In genomic region chr12:132162508-132163031, GRCh38 we compare ENCODE assay signal across 8 cellular contexts. TPM values are rescaled to one million over a fixed set of nuclear protein-coding genes. Genes with fewer than 3 reads are reported as not detected.
A peak's percentile ranks its signal among the peaks of the same experiment; 100 is the strongest.
DNase-seq lines count a peak whose midpoint lies in the region; ATAC-seq and TF ChIP-seq lines count a peak whose summit lies in the region.

No MANE protein-coding gene starts in this region.

- peaks cover 11% of the 10 kb centered on the region for H3K9me3 Mint-ChIP-seq in HFFc6
- no peaks in the 10 kb centered on the region for H3K9me3 Mint-ChIP-seq in activated T-helper 17 cell treated with anti-CD3 and anti-CD28 coated beads, Interleukin-2, amount 50 U/mL, for 72 hours
- peaks cover 13% of the 10 kb centered on the region for H3K9me3 Mint-ChIP-seq in GM23338

- H3K4me3 Mint-ChIP-seq in HFFc6, result no peak overlapping the region
- no peak overlapping the region for H3K4me3 Mint-ChIP-seq in activated T-helper 17 cell treated with anti-CD3 and anti-CD28 coated beads, Interleukin-2, amount 50 U/mL, for 72 hours
- H3K4me3 Mint-ChIP-seq in GM23338, result no peak overlapping the region

- H3F3A ChIP-seq in GM23338 (replicated peaks; ENCODE audit: low read depth), result peaks cover 5% of the 10 kb centered on the region

- H3K36me3 ChIP-seq in GM23338 (ENCODE audit: insufficient read depth) (no peaks in the 10 kb centered on the region), hepatocyte (replicated peaks; ENCODE audit: insufficient read depth, low read depth) (no peaks in the 10 kb centered on the region)

- no peaks in the 10 kb centered on the region for H3K4me1 Mint-ChIP-seq in HFFc6 (ENCODE audit: low read depth)
- H3K4me1 Mint-ChIP-seq in activated T-helper 17 cell treated with anti-CD3 and anti-CD28 coated beads, Interleukin-2, amount 50 U/mL, for 72 hours, result peaks cover 15% of the 10 kb centered on the region
- no peaks in the 10 kb centered on the region for H3K4me1 Mint-ChIP-seq in GM23338

- H3K4me2 ChIP-seq in GM23338, result no peak overlapping the region
- H3K4me2 ChIP-seq in hepatocyte, result no peak overlapping the region

- 56% methylated on average over 17 of the region's 17 CpGs for WGBS in hepatocyte (ENCODE audit: low lambda C conversion rate, missing lambda C conversion rate)

- POLR2A ChIA-PET in AG04450 (lab: Yijun Ruan, JAX), result interaction anchor here (1.4 to 1.7 kb wide), 2 partner anchors 16 to 27 kb away, joined by 4 to 6 read pairs; no protein-coding TSS in a partner anchor

- H3K36me3 Mint-ChIP-seq in HFFc6 (ENCODE audit: low read depth) (no peaks in the 10 kb centered on the region), GM23338 (ENCODE audit: low read depth) (no peaks in the 10 kb centered on the region; the same call in 1 of the 3 replicates)
- no peaks in the 10 kb centered on the region for H3K36me3 Mint-ChIP-seq in activated T-helper 17 cell treated with anti-CD3 and anti-CD28 coated beads, Interleukin-2, amount 50 U/mL, for 72 hours (ENCODE audit: low read depth)

- DNase-seq in AG04450 (ENCODE audit: low read depth, low spot score) (no peak), HFFc6 (peak; percentile 80), kidney tubule cell (ENCODE audit: low spot score) (peak; percentile 44), GM23338 (ENCODE audit: low spot score) (no peak), hepatocyte (ENCODE audit: low spot score) (no peak), NCI-H748 treated with DMSO at 0.1 percent for 48 hours (lab: John Stamatoyannopoulos, UW) (no peak)

- ATAC-seq in activated T-helper 17 cell treated with anti-CD3 and anti-CD28 coated beads, Interleukin-2, amount 50 U/mL, for 72 hours (replicated peaks), result peak; percentile 47
- no peak for ATAC-seq in GM23338
- no peak for ATAC-seq in HG03039 (IDR thresholded peaks at IDR 0.05; ENCODE audit: unreplicated experiment)

- H3K9me2 ChIP-seq in GM23338 (ENCODE audit: insufficient read depth), result no peaks in the 10 kb centered on the region
- no peaks in the 10 kb centered on the region for H3K9me2 ChIP-seq in hepatocyte (replicated peaks; ENCODE audit: insufficient read depth)

- peaks cover 13% of the 10 kb centered on the region for H3K27me3 ChIP-seq in AG04450 (ENCODE audit: control insufficient read depth, insufficient read depth, low read length)
- no peaks in the 10 kb centered on the region for H3K27me3 ChIP-seq in GM23338 (ENCODE audit: insufficient read depth)
- peaks cover 5% of the 10 kb centered on the region for H3K27me3 ChIP-seq in hepatocyte

- H3K4me1 ChIP-seq in GM23338 (ENCODE audit: insufficient read depth) (no peaks in the 10 kb centered on the region), hepatocyte (ENCODE audit: insufficient read depth) (no peaks in the 10 kb centered on the region)

- CTCF ChIA-PET in AG04450 (lab: Charles Lee), result interaction anchor here (0.6 to 2.3 kb wide), 3 partner anchors 9 to 476 kb away, joined by 4 to 8 read pairs (median 4); no protein-coding TSS in a partner anchor

- peak overlapping the region; percentile 5; the same call in 1 of the 2 replicates for H3K4me3 ChIP-seq in AG04450 (ENCODE audit: low read depth, low read length)
- no peak overlapping the region for H3K4me3 ChIP-seq in GM23338
- no peak overlapping the region for H3K4me3 ChIP-seq in hepatocyte

- H3K27ac Mint-ChIP-seq in HFFc6, result no peak overlapping the region
- H3K27ac Mint-ChIP-seq in activated T-helper 17 cell treated with anti-CD3 and anti-CD28 coated beads, Interleukin-2, amount 50 U/mL, for 72 hours, result no peak overlapping the region
- H3K27ac Mint-ChIP-seq in GM23338, result no peak overlapping the region

- TF ChIP-seq CTCF in AG04450 (IDR thresholded peaks at IDR 0.05; ENCODE audit: low read depth, low read length) (no peak), HFFc6 (IDR thresholded peaks at IDR 0.05) (peak; percentile 23; the same call in 1 of the 2 replicates), GM23338 (conservative IDR thresholded peaks at IDR 0.05; ENCODE audit: low read depth in 2 of 2) (no peak), hepatocyte (IDR thresholded peaks at IDR 0.05; ENCODE audit: poor library complexity) (no peak)

- H2AFZ ChIP-seq in GM23338 (no peak overlapping the region), hepatocyte (no peak overlapping the region)

- peaks cover 25% of the 10 kb centered on the region for H3K9me3 ChIP-seq in AG04450 (ENCODE audit: control insufficient read depth, insufficient read depth, low read length)
- no peaks in the 10 kb centered on the region for H3K9me3 ChIP-seq in hepatocyte (ENCODE audit: low read depth)

- no peaks in the 10 kb centered on the region for H4K20me1 ChIP-seq in GM23338 (replicated peaks; ENCODE audit: insufficient read depth)
- H4K20me1 ChIP-seq in hepatocyte (ENCODE audit: insufficient read depth, poor library complexity, severe bottlenecking), result no peaks in the 10 kb centered on the region

- H3K27ac ChIP-seq in AG04450 (ENCODE audit: low read depth, low read length), result no peak overlapping the region
- H3K27ac ChIP-seq in GM23338 (ENCODE audit: low read depth), result no peak overlapping the region
- H3K27ac ChIP-seq in hepatocyte, result no peak overlapping the region

- H3K79me2 ChIP-seq in GM23338 (replicated peaks; ENCODE audit: insufficient read depth) (no peaks in the 10 kb centered on the region), hepatocyte (no peaks in the 10 kb centered on the region)

- no peaks in the 10 kb centered on the region; the same call in 1 of the 2 replicates for H3K27me3 Mint-ChIP-seq in HFFc6 (ENCODE audit: insufficient read depth)
- no peaks in the 10 kb centered on the region for H3K27me3 Mint-ChIP-seq in activated T-helper 17 cell treated with anti-CD3 and anti-CD28 coated beads, Interleukin-2, amount 50 U/mL, for 72 hours
- peaks cover 17% of the 10 kb centered on the region for H3K27me3 Mint-ChIP-seq in GM23338 (ENCODE audit: insufficient read depth, low read depth, poor library complexity)

TF ChIP-seq in GM23338, 12 proteins besides CTCF, POLR2A, EP300 and RAD21:
- TF ChIP-seq EZH2phosphoT487 (IDR thresholded peaks at IDR 0.05; ENCODE audit: unreplicated experiment) (no peak), CREB1 (CRISPR knock-in tag; IDR thresholded peaks at IDR 0.05; ENCODE audit: low read depth) (no peak), EZH2 (IDR thresholded peaks at IDR 0.05; ENCODE audit: low read depth, unreplicated experiment) (no peak), STAT1 (IDR thresholded peaks at IDR 0.05; ENCODE audit: unreplicated experiment) (no peak), ZNF331 (CRISPR knock-in tag; IDR thresholded peaks at IDR 0.05; ENCODE audit: low read depth) (no peak)
- TF ChIP-seq, protein P1, sequence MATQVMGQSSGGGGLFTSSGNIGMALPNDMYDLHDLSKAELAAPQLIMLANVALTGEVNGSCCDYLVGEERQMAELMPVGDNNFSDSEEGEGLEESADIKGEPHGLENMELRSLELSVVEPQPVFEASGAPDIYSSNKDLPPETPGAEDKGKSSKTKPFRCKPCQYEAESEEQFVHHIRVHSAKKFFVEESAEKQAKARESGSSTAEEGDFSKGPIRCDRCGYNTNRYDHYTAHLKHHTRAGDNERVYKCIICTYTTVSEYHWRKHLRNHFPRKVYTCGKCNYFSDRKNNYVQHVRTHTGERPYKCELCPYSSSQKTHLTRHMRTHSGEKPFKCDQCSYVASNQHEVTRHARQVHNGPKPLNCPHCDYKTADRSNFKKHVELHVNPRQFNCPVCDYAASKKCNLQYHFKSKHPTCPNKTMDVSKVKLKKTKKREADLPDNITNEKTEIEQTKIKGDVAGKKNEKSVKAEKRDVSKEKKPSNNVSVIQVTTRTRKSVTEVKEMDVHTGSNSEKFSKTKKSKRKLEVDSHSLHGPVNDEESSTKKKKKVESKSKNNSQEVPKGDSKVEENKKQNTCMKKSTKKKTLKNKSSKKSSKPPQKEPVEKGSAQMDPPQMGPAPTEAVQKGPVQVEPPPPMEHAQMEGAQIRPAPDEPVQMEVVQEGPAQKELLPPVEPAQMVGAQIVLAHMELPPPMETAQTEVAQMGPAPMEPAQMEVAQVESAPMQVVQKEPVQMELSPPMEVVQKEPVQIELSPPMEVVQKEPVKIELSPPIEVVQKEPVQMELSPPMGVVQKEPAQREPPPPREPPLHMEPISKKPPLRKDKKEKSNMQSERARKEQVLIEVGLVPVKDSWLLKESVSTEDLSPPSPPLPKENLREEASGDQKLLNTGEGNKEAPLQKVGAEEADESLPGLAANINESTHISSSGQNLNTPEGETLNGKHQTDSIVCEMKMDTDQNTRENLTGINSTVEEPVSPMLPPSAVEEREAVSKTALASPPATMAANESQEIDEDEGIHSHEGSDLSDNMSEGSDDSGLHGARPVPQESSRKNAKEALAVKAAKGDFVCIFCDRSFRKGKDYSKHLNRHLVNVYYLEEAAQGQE (IDR thresholded peaks at IDR 0.05; ENCODE audit: unreplicated experiment), result no peak

RNA-seq across cellular contexts. Expression of gene NOC4L, which starts 18.3 kb away (rescaled TPM):
- 2.9 and 3.7 TPM in 2 replicates for polyA plus RNA-seq in AG04450 (2011; rRNA removed)
- 3.2 and 3.3 TPM in 2 replicates for polyA minus RNA-seq in AG04450 (2011; rRNA and poly(A)+ RNA removed)
- 10 to 100 TPM; 25.8 to 33.5 (median 31.3) TPM for total RNA-seq in HFFc6 (2021; fragmentation: NEBNext Ultra II Directional; extraction: Animal tissue kit (Norgen Biotek cat#: 25700))
- total RNA-seq in activated T-helper 17 cell treated with anti-CD3 and anti-CD28 coated beads, Interleukin-2, amount 50 U/mL, for 72 hours, result 10 to 100 TPM; 17.0 to 39.9 TPM
- 32.7 and 42.4 TPM in 2 replicates for total RNA-seq in GM23338 (2014; rRNA removed; shearing (Covaris generic))
- 54.7 and 58.5 TPM in 2 replicates for polyA plus RNA-seq in GM23338 (2016; fragmentation: Nextera tagmentation; extraction: Ambion mirVana)
- total RNA-seq in hepatocyte, result 7.1 and 8.9 TPM in 2 replicates
- 30.6 and 31.8 TPM in 2 replicates for polyA plus RNA-seq in hepatocyte

RNA-seq across cellular contexts. Expression of gene DDX51, which starts 18.5 kb away (rescaled TPM):
- 4.5 and 4.6 TPM in 2 replicates for polyA plus RNA-seq in AG04450 (2011; rRNA removed)
- polyA minus RNA-seq in AG04450 (2011; rRNA and poly(A)+ RNA removed), result 3.0 and 3.9 TPM in 2 replicates
- total RNA-seq in HFFc6 (2021; fragmentation: NEBNext Ultra II Directional; extraction: Animal tissue kit (Norgen Biotek cat#: 25700)), result 10 to 100 TPM; 13.8 to 18.3 (median 16.8) TPM
- total RNA-seq in activated T-helper 17 cell treated with anti-CD3 and anti-CD28 coated beads, Interleukin-2, amount 50 U/mL, for 72 hours, result 10 to 100 TPM; 20.7 to 44.5 TPM
- total RNA-seq in GM23338 (2014; rRNA removed; shearing (Covaris generic)), result 18.3 and 19.3 TPM in 2 replicates
- polyA plus RNA-seq in GM23338 (2016; fragmentation: Nextera tagmentation; extraction: Ambion mirVana), result 12.4 and 13.0 TPM in 2 replicates
- 5.8 and 6.8 TPM in 2 replicates for total RNA-seq in hepatocyte
- polyA plus RNA-seq in hepatocyte, result 16.1 and 24.3 TPM in 2 replicates

Comparison
In these comparisons a context has a peak if more than half of its experiments do, and no peak if none do; other contexts are left out.
1. DNase-seq: peak in HFFc6 (single experiment) and kidney tubule cell (single experiment); none in AG04450 (single experiment), GM23338 (single experiment), hepatocyte (single experiment) and NCI-H748 treated with DMSO at 0.1 percent for 48 hours (single experiment).